ENCODE assay signal across 12 cellular contexts in genomic region chr1:172287207-172287606, GRCh38.
DNase-seq lines count a peak whose midpoint lies in the region; ATAC-seq, FAIRE-seq and TF ChIP-seq lines count a peak whose summit lies in the region.
"Had no signal": no experiment of that assay in that cellular context is flagged by ENCODE, and none has a peak within 500 bp of the region (broad histone marks: within the 10 kb centered on the region; RNA-seq: fewer than 3 reads in every experiment).

No MANE protein-coding gene starts in this region.

- H3K79me2 ChIP-seq in fibroblast of lung (ENCODE audit: control insufficient read depth, insufficient read depth, low read length), result no peaks in the 10 kb centered on the region
- no peaks in the 10 kb centered on the region for H3K79me2 ChIP-seq in osteoblast (ENCODE audit: insufficient read depth, low read length)

- no peak for TF ChIP-seq CTCF in Peyer's patch (IDR thresholded peaks at IDR 0.05)
- no peak for TF ChIP-seq CTCF in fibroblast of lung (conservative IDR thresholded peaks at IDR 0.05 in 1 of 2, IDR thresholded peaks at IDR 0.05 in 1 of 2; ENCODE audit: low read depth in 1 of 2, low read length in 2 of 2)
- no peak for TF ChIP-seq CTCF in osteoblast (IDR thresholded peaks at IDR 0.05; ENCODE audit: extremely low read depth, low read depth, low read length)
- TF ChIP-seq CTCF in BE2C (IDR thresholded peaks at IDR 0.05; ENCODE audit: low read depth, low read length), result no peak

- no peaks in the 10 kb centered on the region for H3K36me3 ChIP-seq in Peyer's patch
- H3K36me3 ChIP-seq in fibroblast of lung (ENCODE audit: control insufficient read depth, insufficient read depth, low read length), result no peaks in the 10 kb centered on the region
- no peaks in the 10 kb centered on the region for H3K36me3 ChIP-seq in osteoblast (ENCODE audit: insufficient read depth, low read length)
- no peaks in the 10 kb centered on the region for H3K36me3 ChIP-seq in BE2C

- H3K4me2 ChIP-seq in fibroblast of lung (ENCODE audit: extremely low read depth, insufficient read depth, low read length) (no peak overlapping the region), osteoblast (ENCODE audit: insufficient read depth, low read length) (peak overlapping the region; percentile 63)

- no peaks in the 10 kb centered on the region for H3K9me3 ChIP-seq in Peyer's patch
- H3K9me3 ChIP-seq in fibroblast of lung (ENCODE audit: control insufficient read depth, insufficient read depth, low read depth, low read length), result no peaks in the 10 kb centered on the region
- no peaks in the 10 kb centered on the region for H3K9me3 ChIP-seq in osteoblast (ENCODE audit: low read depth, low read length)
- no peaks in the 10 kb centered on the region for H3K9me3 ChIP-seq in BE2C

- FAIRE-seq in GM19239 (lab: Jason Lieb, UNC), result no peak
- FAIRE-seq: GM12878 had no signal

- DNase-seq in AG08395 (ENCODE audit: low spot score), result peak; percentile 66
- peak in 2 of 3 donors; percentile 21 to 60 for DNase-seq in Peyer's patch
- peak; percentile 89 for DNase-seq in fibroblast of lung (ENCODE audit: low read depth in 2 of 2)
- peak; percentile 77 for DNase-seq in osteoblast (ENCODE audit: insufficient read length, low spot score, missing footprints)
- no peak for DNase-seq in occipital lobe (lab: John Stamatoyannopoulos, UW)
- no peak for DNase-seq in BE2C
- DNase-seq in GM19239 (ENCODE audit: insufficient read length, low spot score), result no peak
- DNase-seq: activated T-cell treated with anti-CD3 and anti-CD28 coated beads, Interleukin-2, amount 50 U/mL, for 72 hours; NCI-H2029 treated with DMSO at 0.1 percent for 48 hours; stimulated activated CD4-positive, alpha-beta T cell treated with anti-CD3 and anti-CD28 coated beads, Interleukin-1b, Interleukin-23, amount 100 ng/mL, for 48 hours had no signal

- H3K27ac ChIP-seq in Peyer's patch, result peak overlapping the region in 1 of 4 donors; percentile 40
- H3K27ac ChIP-seq in fibroblast of lung (ENCODE audit: insufficient read depth, low read length), result peak overlapping the region; percentile 59
- H3K27ac ChIP-seq in osteoblast (ENCODE audit: low read depth, low read length), result peak overlapping the region; percentile 70

- H2AFZ ChIP-seq in fibroblast of lung (ENCODE audit: low read length), result no peak overlapping the region
- no peak overlapping the region for H2AFZ ChIP-seq in osteoblast (ENCODE audit: low read length)

- no peak for ATAC-seq in HG03342 (IDR thresholded peaks at IDR 0.05; ENCODE audit: unreplicated experiment)
- ATAC-seq: GM12878 had no signal

- H4K20me1 ChIP-seq in fibroblast of lung (ENCODE audit: control insufficient read depth, extremely low read depth, insufficient read depth, low read length), result no peaks in the 10 kb centered on the region
- no peaks in the 10 kb centered on the region for H4K20me1 ChIP-seq in osteoblast (ENCODE audit: insufficient read depth, low read length)

- H3K27me3 ChIP-seq in Peyer's patch, result no peaks in the 10 kb centered on the region
- no peaks in the 10 kb centered on the region for H3K27me3 ChIP-seq in fibroblast of lung (ENCODE audit: control insufficient read depth, insufficient read depth, low read length)
- H3K27me3 ChIP-seq in osteoblast (ENCODE audit: insufficient read depth, low read length), result no peaks in the 10 kb centered on the region
- H3K27me3 ChIP-seq in BE2C, result no peaks in the 10 kb centered on the region

- H3K9ac ChIP-seq in fibroblast of lung (ENCODE audit: insufficient read depth, low read length), result no peak overlapping the region

- no peaks in the 10 kb centered on the region for H3K4me1 ChIP-seq in Peyer's patch
- peaks cover 7% of the 10 kb centered on the region for H3K4me1 ChIP-seq in fibroblast of lung (ENCODE audit: control insufficient read depth, extremely low read depth, insufficient read depth, low read length)
- peaks cover 15% of the 10 kb centered on the region for H3K4me1 ChIP-seq in osteoblast (ENCODE audit: insufficient read depth, low read length)
- no peaks in the 10 kb centered on the region for H3K4me1 ChIP-seq in BE2C

- H3K4me3 ChIP-seq in Peyer's patch, result no peak overlapping the region
- no peak overlapping the region for H3K4me3 ChIP-seq in fibroblast of lung (replicated peaks in 1 of 4; ENCODE audit: control extremely low read depth in 1 of 4, insufficient read depth in 1 of 4, low read depth in 3 of 4, low read length in 4 of 4)
- H3K4me3 ChIP-seq in osteoblast (ENCODE audit: insufficient read depth, low read length), result no peak overlapping the region
- no peak overlapping the region for H3K4me3 ChIP-seq in BE2C (ENCODE audit: low read depth, low read length)
- H3K4me3 ChIP-seq: GM12878 had no signal

- no peak for TF ChIP-seq POLR2A in Peyer's patch (IDR thresholded peaks at IDR 0.05)

Comparison
In these comparisons a context has a peak if more than half of its experiments do, and no peak if none do; other contexts are left out.
1. DNase-seq: peak in AG08395 (single experiment), Peyer's patch (2 of 3), fibroblast of lung (2 of 2) and osteoblast (single experiment); none in occipital lobe (single experiment), BE2C (single experiment) and GM19239 (single experiment).